Comparison of ENCODE assay signal across 8 cellular contexts in genomic region chr16:11682655-11683096, GRCh38. TPM values are rescaled to one million over a fixed set of nuclear protein-coding genes. Genes with fewer than 3 reads are reported as not detected.
DNase-seq lines count a peak whose midpoint lies in the region; ATAC-seq and TF ChIP-seq lines count a peak whose summit lies in the region.

No MANE protein-coding gene starts in this region.

- TF ChIP-seq POLR2A in vagina (IDR thresholded peaks at IDR 0.05), result no peak

- H3K27ac ChIP-seq in left ventricle myocardium inferior (replicated peaks), result peak overlapping the region; percentile 28
- H3K27ac ChIP-seq in right atrium auricular region, result no peak overlapping the region
- H3K27ac ChIP-seq in vagina, result peak overlapping the region; percentile 25

- intact Hi-C loops in left ventricle myocardium inferior (cut with micrococcal nuclease), result no loop called here
- intact Hi-C loops in vagina (cut with DNase I), result no loop called here

- H3K4me3 ChIP-seq in left ventricle myocardium inferior (no peak overlapping the region), right atrium auricular region (no peak overlapping the region), vagina (no peak overlapping the region)

- TF ChIP-seq CTCF in left ventricle myocardium inferior (IDR thresholded peaks at IDR 0.05; ENCODE audit: borderline replicate concordance), result no peak
- TF ChIP-seq CTCF in right atrium auricular region (IDR thresholded peaks at IDR 0.05), result no peak
- TF ChIP-seq CTCF in vagina (IDR thresholded peaks at IDR 0.05), result no peak

- H3K4me1 ChIP-seq in left ventricle myocardium inferior (peaks cover 82% of the 10 kb centered on the region), right atrium auricular region (peaks cover 0 to 42% of the 10 kb centered on the region in 2 donors), vagina (peaks cover 34% of the 10 kb centered on the region)

- peaks cover 79% of the 10 kb centered on the region for H3K36me3 ChIP-seq in left ventricle myocardium inferior
- H3K36me3 ChIP-seq in right atrium auricular region, result peaks cover 85% of the 10 kb centered on the region
- H3K36me3 ChIP-seq in vagina, result peaks cover 0 to 63% of the 10 kb centered on the region in 2 donors

- ATAC-seq in GM18498 (IDR thresholded peaks at IDR 0.05; ENCODE audit: unreplicated experiment) (no peak), GM21723 (IDR thresholded peaks at IDR 0.05; ENCODE audit: unreplicated experiment) (no peak)

- H3K27me3 ChIP-seq in left ventricle myocardium inferior (ENCODE audit: low read depth) (no peaks in the 10 kb centered on the region), right atrium auricular region (no peaks in the 10 kb centered on the region), vagina (no peaks in the 10 kb centered on the region)

- H3K9me3 ChIP-seq in left ventricle myocardium inferior (replicated peaks) (no peaks in the 10 kb centered on the region), right atrium auricular region (no peaks in the 10 kb centered on the region), vagina (no peaks in the 10 kb centered on the region)

- no peak for DNase-seq in left ventricle myocardium inferior
- DNase-seq in right atrium auricular region (ENCODE audit: low spot score), result no peak
- peak; percentile 40 for DNase-seq in NOMO-1 treated with DMSO at 0.1 percent for 48 hours (lab: John Stamatoyannopoulos, UW; ENCODE audit: unreplicated experiment)
- DNase-seq in fibroblast of peridontal ligament (ENCODE audit: extremely low read depth), result peak; percentile 93
- DNase-seq in vagina (ENCODE audit: extremely low spot score in 2 of 2), result no peak
- DNase-seq in iPS-NIHi11 (ENCODE audit: low spot score), result no peak

RNA-seq across cellular contexts. Expression of gene SNN, which starts 14.4 kb away (rescaled TPM):
- total RNA-seq in left ventricle myocardium inferior (28.2 TPM), right atrium auricular region (10 to 100 TPM; 18.9 to 20.0 TPM), vagina (23.1 TPM)

RNA-seq across cellular contexts. Expression of gene TXNDC11, which starts 60.0 kb away (rescaled TPM):
- total RNA-seq in left ventricle myocardium inferior (23.9 TPM), right atrium auricular region (10 to 100 TPM; 29.5 to 38.1 TPM), vagina (59.4 TPM)

Comparison
In these comparisons a context has a peak if more than half of its experiments do, and no peak if none do; other contexts are left out.
1. H3K27ac ChIP-seq: peak in left ventricle myocardium inferior (single experiment) and vagina (single experiment); none in right atrium auricular region (0 of 2).
2. DNase-seq: peak in NOMO-1 treated with DMSO at 0.1 percent for 48 hours (single experiment) and fibroblast of peridontal ligament (single experiment); none in left ventricle myocardium inferior (single experiment), right atrium auricular region (single experiment), vagina (0 of 2) and iPS-NIHi11 (single experiment).